ENCODE assay signal across 22 cellular contexts in the genomic region with DNA sequence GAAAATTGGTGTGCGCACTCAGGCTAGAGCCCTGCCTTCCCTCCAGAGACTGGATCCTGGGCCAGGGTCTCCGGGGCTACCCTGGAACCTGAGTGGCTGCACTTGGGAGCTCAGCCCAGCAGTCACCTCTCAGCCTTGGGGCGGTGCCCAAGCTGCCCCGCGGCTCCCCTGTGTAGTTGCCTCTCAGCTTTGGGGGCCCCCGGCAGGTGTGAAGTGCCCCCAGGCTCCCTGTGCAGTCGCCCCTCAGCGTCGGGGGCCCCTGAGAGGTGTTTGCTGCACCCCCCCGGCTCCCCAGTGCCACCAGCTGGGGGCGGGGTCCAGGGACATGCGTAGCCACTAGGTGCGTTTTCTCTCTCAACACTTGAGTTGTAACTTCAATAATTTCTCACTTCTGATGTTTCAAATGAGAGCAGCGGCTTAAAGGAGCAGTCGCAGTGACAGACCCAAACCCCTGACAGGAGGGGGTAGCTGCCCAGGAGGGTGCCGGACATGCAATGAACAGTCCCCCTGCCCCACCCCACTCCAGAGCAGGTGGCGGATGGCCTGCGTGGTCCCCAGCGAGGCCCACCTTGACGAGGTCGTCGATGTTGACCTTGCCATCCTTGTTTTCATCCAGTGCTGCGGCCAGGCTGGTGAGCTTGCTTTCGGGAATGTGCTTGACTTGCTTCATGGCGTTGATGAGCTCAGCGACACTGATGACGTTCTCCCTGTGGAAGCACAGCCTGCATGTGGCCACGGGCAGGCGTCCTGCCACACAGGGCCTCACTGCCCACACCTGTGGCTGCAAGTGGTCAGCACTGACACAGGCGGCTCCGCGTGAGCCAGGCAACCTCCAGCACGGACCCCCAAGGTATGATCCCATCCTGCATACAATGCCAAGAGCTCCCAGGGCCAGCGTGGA. TPM values are rescaled to one million over a fixed set of nuclear protein-coding genes. Genes with fewer than 3 reads are reported as not detected.
"Had no signal": no experiment of that assay in that cellular context is flagged by ENCODE, and none has a peak within 500 bp of the region (broad histone marks: within the 10 kb centered on the region; RNA-seq: fewer than 3 reads in every experiment).

No MANE protein-coding gene starts in this region.

- H3K4me1 Mint-ChIP-seq: immature natural killer cell; naive B cell; nephron; stimulated activated effector memory CD8-positive, alpha-beta T cell treated with anti-CD3 and anti-CD28 coated beads, Interleukin-12 subunit alpha, Interleukin-12 subunit beta, amount 100 ng/mL, for 72 hours had no signal

- DNase-seq: effector memory CD4-positive, alpha-beta T cell; gastrocnemius medialis; immature natural killer cell; left cardiac atrium; left ventricle myocardium inferior; lower lobe of right lung; mesenchymal stem cell; midbrain; naive B cell; stimulated activated CD4-positive, alpha-beta T cell treated with anti-CD3 and anti-CD28 coated beads, Interleukin-4, amount 100 ng/mL, for 1 hour; stimulated activated CD8-positive, alpha-beta memory T cell treated with anti-CD3 and anti-CD28 coated beads, Interleukin-4, amount 100 ng/mL, for 48 hours; testis; upper lobe of right lung had no signal

- H3K4me1 ChIP-seq: left ventricle myocardium inferior, right atrium auricular region, testis, tibial nerve, vagina had no signal

- H3K4me3 Mint-ChIP-seq: immature natural killer cell; naive B cell; nephron; stimulated activated effector memory CD8-positive, alpha-beta T cell treated with anti-CD3 and anti-CD28 coated beads, Interleukin-12 subunit alpha, Interleukin-12 subunit beta, amount 100 ng/mL, for 72 hours; stimulated activated naive CD8-positive, alpha-beta T cell treated with anti-CD3 and anti-CD28 coated beads, Interleukin-15, Interleukin-2, amounts not matched to agents 100 ng/mL and 50 ng/mL, for 24 hours had no signal

- H3K9me3 Mint-ChIP-seq: immature natural killer cell; naive B cell; nephron; stimulated activated effector memory CD8-positive, alpha-beta T cell treated with anti-CD3 and anti-CD28 coated beads, Interleukin-12 subunit alpha, Interleukin-12 subunit beta, amount 100 ng/mL, for 72 hours; stimulated activated naive CD8-positive, alpha-beta T cell treated with anti-CD3 and anti-CD28 coated beads, Interleukin-15, Interleukin-2, amounts not matched to agents 100 ng/mL and 50 ng/mL, for 24 hours had no signal

- H3K27me3 Mint-ChIP-seq: naive B cell; stimulated activated naive CD8-positive, alpha-beta T cell treated with anti-CD3 and anti-CD28 coated beads, Interleukin-15, Interleukin-2, amounts not matched to agents 100 ng/mL and 50 ng/mL, for 24 hours had no signal

- H3K9me3 ChIP-seq: gastrocnemius medialis, left ventricle myocardium inferior, lower lobe of right lung, right atrium auricular region, testis, tibial nerve, upper lobe of right lung, vagina had no signal

- H3K27me3 ChIP-seq: gastrocnemius medialis, right atrium auricular region, testis, tibial nerve, upper lobe of right lung, vagina had no signal

- H3K27ac ChIP-seq: gastrocnemius medialis, left ventricle myocardium inferior, lower lobe of right lung, right atrium auricular region, testis, tibial nerve, upper lobe of right lung, vagina had no signal

- H3K4me3 ChIP-seq: gastrocnemius medialis, left ventricle myocardium inferior, lower lobe of right lung, right atrium auricular region, testis, tibial nerve, upper lobe of right lung, vagina had no signal

- H3K27ac Mint-ChIP-seq: immature natural killer cell; nephron; stimulated activated effector memory CD8-positive, alpha-beta T cell treated with anti-CD3 and anti-CD28 coated beads, Interleukin-12 subunit alpha, Interleukin-12 subunit beta, amount 100 ng/mL, for 72 hours; stimulated activated naive CD8-positive, alpha-beta T cell treated with anti-CD3 and anti-CD28 coated beads, Interleukin-15, Interleukin-2, amounts not matched to agents 100 ng/mL and 50 ng/mL, for 24 hours had no signal

- ATAC-seq: esophagus mucosa; gastrocnemius medialis; left cardiac atrium; lower lobe of right lung; stimulated activated effector memory CD8-positive, alpha-beta T cell treated with anti-CD3 and anti-CD28 coated beads, Interleukin-12 subunit alpha, Interleukin-12 subunit beta, amount 100 ng/mL, for 72 hours; upper lobe of right lung had no signal

- FAIRE-seq: endometrium, keratinocyte had no signal

RNA-seq across cellular contexts. Expression of gene FGFR3, which starts 22.3 kb away (rescaled TPM):
- polyA plus RNA-seq: immature natural killer cell had no signal
